8 cellular contexts compared by ENCODE assay signal in the genomic region with DNA sequence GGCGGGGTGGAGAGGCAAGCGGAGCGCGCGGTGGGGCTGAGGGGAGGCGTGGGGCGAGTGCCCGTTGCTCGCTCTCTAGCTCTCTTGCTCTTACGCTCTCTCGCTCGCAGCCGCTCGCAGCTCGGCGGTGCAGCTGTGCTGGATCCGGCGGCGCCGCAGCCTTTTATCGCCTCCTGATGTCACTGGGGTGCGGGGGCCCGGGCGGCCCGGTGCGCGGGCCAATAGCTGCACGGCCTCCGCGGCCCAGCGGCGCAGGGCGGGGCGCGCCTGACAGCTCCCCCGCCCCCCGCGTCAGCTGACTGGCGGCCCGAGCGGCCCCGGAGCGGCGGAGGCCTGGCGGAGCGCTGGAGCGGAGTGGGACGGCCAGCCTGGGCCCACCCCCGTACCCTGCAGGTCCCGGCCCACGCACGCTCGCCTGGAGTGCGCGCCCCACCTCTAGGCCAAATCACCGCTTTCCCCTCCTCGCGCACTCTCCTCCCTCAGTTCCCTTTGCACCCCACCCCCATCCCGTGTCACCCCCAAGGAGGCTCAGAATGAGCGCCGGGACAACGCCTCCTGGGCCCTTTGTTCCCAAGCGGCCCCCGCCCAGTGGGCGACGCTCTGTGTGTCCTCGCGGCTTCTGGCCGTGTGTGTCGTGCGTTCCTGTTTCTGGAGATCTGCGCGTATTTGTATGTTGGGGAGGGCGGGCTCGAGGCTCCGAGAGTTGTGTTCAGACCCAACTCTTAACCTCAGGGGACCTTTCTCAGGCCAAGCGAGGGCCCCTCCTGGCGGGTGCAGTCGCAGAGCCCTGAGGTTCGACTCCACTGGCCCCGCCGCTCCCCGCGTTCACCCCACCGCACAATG. TPM values are rescaled to one million over a fixed set of nuclear protein-coding genes. Genes with fewer than 3 reads are reported as not detected.
A peak's percentile ranks its signal among the peaks of the same experiment; 100 is the strongest.
DNase-seq lines count a peak whose midpoint lies in the region; FAIRE-seq and TF ChIP-seq lines count a peak whose summit lies in the region.

TSS of gene MAFB (minus strand) at position 137 of the 843 bp plus-strand sequence. CDS start 386 bp downstream, outside the sequence.

- peak within 1 kb of the TSS; percentile 99 for H3K4me2 ChIP-seq in SK-N-SH
- H3K4me2 ChIP-seq in smooth muscle cell = peak within 1 kb of the TSS; percentile 94

- H3K9me3 ChIP-seq in SK-N-SH = no peaks in the 10 kb centered on the region
- no peaks in the 10 kb centered on the region for H3K9me3 ChIP-seq in smooth muscle cell (replicated peaks; ENCODE audit: low read depth)

- H3K9me2 ChIP-seq in SK-N-SH = no peaks in the 10 kb centered on the region

- H2AFZ ChIP-seq in SK-N-SH (ENCODE audit: low read depth) (peak within 1 kb of the TSS; percentile 89), smooth muscle cell (ENCODE audit: low read depth) (peak within 1 kb of the TSS; percentile 88)

- H3K36me3 ChIP-seq in SK-N-SH (replicated peaks in 1 of 2; ENCODE audit: control insufficient read depth in 1 of 2, insufficient read depth in 2 of 2, low read length in 1 of 2) (no peaks in the 10 kb centered on the region), kidney epithelial cell (ENCODE audit: control insufficient read depth, insufficient read depth, low read length) (no peaks in the 10 kb centered on the region), smooth muscle cell (ENCODE audit: low read depth) (no peaks in the 10 kb centered on the region)

- 3% methylated on average over 27 of the region's 85 CpGs for WGBS in SK-N-SH (ENCODE audit: low lambda C conversion rate)
- 1% methylated on average over 68 of the region's 85 CpGs for WGBS in smooth muscle cell (ENCODE audit: low lambda C conversion rate)

- POLR2A ChIA-PET in SK-N-SH (lab: Yijun Ruan, JAX) = interaction anchor here (0.8 to 1.4 kb wide), 8 partner anchors 11 to 1577 kb away, joined by 3 to 5 read pairs (median 4); no protein-coding TSS in a partner anchor

- DNase-seq in C1 segment of cervical spinal cord (lab: John Stamatoyannopoulos, UW) = peak in 13 of 14 donors; percentile 49 to 97 (median 92)
- DNase-seq in GM19239 (ENCODE audit: insufficient read length, low spot score) = peak; percentile 44
- peak; percentile 98 for DNase-seq in HuH-7.5 (ENCODE audit: low spot score)
- DNase-seq in SK-N-SH = peak; percentile 98
- DNase-seq in choroid plexus epithelial cell (ENCODE audit: low read depth) = peak; percentile 96
- DNase-seq in kidney epithelial cell (ENCODE audit: low read depth) = peak; percentile 14
- DNase-seq in smooth muscle cell (lab: John Stamatoyannopoulos, UW; ENCODE audit: unreplicated experiment) = peak; percentile 88
- no peak for DNase-seq in urothelium cell line (ENCODE audit: low spot score)

- TF ChIP-seq RAD21 in SK-N-SH (IDR thresholded peaks at IDR 0.05; ENCODE audit: low read length) = no peak

- H3K79me2 ChIP-seq in SK-N-SH (ENCODE audit: insufficient read depth) (no peaks in the 10 kb centered on the region), smooth muscle cell (ENCODE audit: low read depth) (peaks cover 19% of the 10 kb centered on the region)

- FAIRE-seq in GM19239 (lab: Jason Lieb, UNC) (no peak), urothelium cell line (lab: Jason Lieb, UNC) (no peak)

- H3K9ac ChIP-seq in SK-N-SH (peak within 1 kb of the TSS; percentile 52; the same call in 1 of the 2 replicates), smooth muscle cell (ENCODE audit: low read depth) (peak within 1 kb of the TSS; percentile 61)

- CTCF ChIA-PET in SK-N-SH (lab: Yijun Ruan, JAX) = interaction anchor here (0.6 to 4.7 kb wide), 39 partner anchors 11 to 1639 kb away, joined by 3 to 46 read pairs (median 5); no protein-coding TSS in a partner anchor

- H3F3A ChIP-seq in SK-N-SH (replicated peaks; ENCODE audit: insufficient read depth) = no peaks in the 10 kb centered on the region
- no peaks in the 10 kb centered on the region for H3F3A ChIP-seq in smooth muscle cell (ENCODE audit: low read depth)

- H3K4me1 ChIP-seq in SK-N-SH (ENCODE audit: control insufficient read depth in 1 of 2, insufficient read depth in 2 of 2, low read depth in 1 of 2, low read length in 1 of 2) (peaks cover 0 to 11% of the 10 kb centered on the region in 2 experiments; a peak in 1 of 4 replicates), smooth muscle cell (ENCODE audit: low read depth) (peaks cover 17% of the 10 kb centered on the region)

- peak within 1 kb of the TSS in 1 of 2 experiments; percentile 85; a peak in 2 of 4 replicates for H3K27ac ChIP-seq in SK-N-SH (ENCODE audit: low read depth in 2 of 2, low read length in 1 of 2)
- H3K27ac ChIP-seq in smooth muscle cell (ENCODE audit: low read depth) = peak within 1 kb of the TSS; percentile 83

- TF ChIP-seq EP300 in SK-N-SH (IDR thresholded peaks at IDR 0.05; ENCODE audit: borderline replicate concordance in 1 of 2, low read depth in 1 of 2, low read length in 1 of 2) = no peak

- no peaks in the 10 kb centered on the region for H4K20me1 ChIP-seq in SK-N-SH (ENCODE audit: insufficient read depth)
- H4K20me1 ChIP-seq in smooth muscle cell (ENCODE audit: low read depth) = peaks cover 41% of the 10 kb centered on the region

- H3K27me3 ChIP-seq in SK-N-SH (ENCODE audit: insufficient read depth) (peaks cover 61% of the 10 kb centered on the region), kidney epithelial cell (ENCODE audit: control insufficient read depth, insufficient read depth, low read length) (peaks cover 82% of the 10 kb centered on the region), smooth muscle cell (ENCODE audit: low read depth) (peaks cover 46% of the 10 kb centered on the region)

- TF ChIP-seq CTCF in SK-N-SH (IDR thresholded peaks at IDR 0.05) (no peak), choroid plexus epithelial cell (conservative IDR thresholded peaks at IDR 0.05; ENCODE audit: low read depth, low read length) (no peak), kidney epithelial cell (IDR thresholded peaks at IDR 0.05; ENCODE audit: insufficient read depth, low read length, poor library complexity, severe bottlenecking) (no peak), smooth muscle cell (IDR thresholded peaks at IDR 0.05; ENCODE audit: borderline replicate concordance, insufficient read depth, poor library complexity, severe bottlenecking) (no peak)

- H3K4me3 ChIP-seq in SK-N-SH (ENCODE audit: low read depth in 2 of 2, low read length in 1 of 2) (peak within 1 kb of the TSS; percentile 55 to 77), choroid plexus epithelial cell (ENCODE audit: low read depth, low read length) (peak within 1 kb of the TSS; percentile 77), kidney epithelial cell (ENCODE audit: low read depth, low read length) (peak within 1 kb of the TSS; percentile 45), smooth muscle cell (peak within 1 kb of the TSS; percentile 67)

TF ChIP-seq in SK-N-SH, 30 proteins besides CTCF, POLR2A, EP300 and RAD21 (continues in another document):
- peak; percentile 16; the same call in 1 of the 2 replicates for TF ChIP-seq MXI1 (IDR thresholded peaks at IDR 0.05; ENCODE audit: low read depth, low read length)
- no peak for TF ChIP-seq FOXJ3 (CRISPR knock-in tag; IDR thresholded peaks at IDR 0.05)
- 0 out of 2 replicates have a peak, but pooled peaks have one; percentile 19 for TF ChIP-seq USF2 (IDR thresholded peaks at IDR 0.05; ENCODE audit: borderline replicate concordance, low read depth, low read length)
- no peak for TF ChIP-seq REST (IDR thresholded peaks at IDR 0.05; ENCODE audit: low read depth, low read length)
- TF ChIP-seq SIN3A (IDR thresholded peaks at IDR 0.05; ENCODE audit: borderline replicate concordance, low read depth, low read length) = peak; percentile 35; the same call in 1 of the 2 replicates
- TF ChIP-seq POLR2AphosphoS5 (IDR thresholded peaks at IDR 0.05; ENCODE audit: low read depth, low read length) = 0 out of 2 replicates have a peak, but pooled peaks have one; percentile 19
- TF ChIP-seq NRF1 (IDR thresholded peaks at IDR 0.05; ENCODE audit: low read depth, low read length) = peak; percentile 52

RNA-seq across cellular contexts. Expression of gene MAFB, which starts in this region (rescaled TPM):
- polyA plus RNA-seq in SK-N-SH (2012; rRNA removed) (0.05 and 0.08 TPM in 2 replicates), smooth muscle cell (14.4 and 24.0 TPM in 2 replicates)
- polyA plus RNA-seq in SK-N-SH (2012; cell fraction: cytosol; rRNA removed) = 0.08 TPM in 2 replicates
- polyA plus RNA-seq in SK-N-SH (2012; cell fraction: nucleus; rRNA removed) = 0.24 and 0.42 TPM in 2 replicates
- total RNA-seq in kidney epithelial cell (3.5 and 5.2 TPM in 2 replicates), smooth muscle cell (15.7 and 16.3 TPM in 2 replicates)

Comparison
In these comparisons a context has a peak if more than half of its experiments do, and no peak if none do; other contexts are left out.
1. RNA of gene MAFB (polyA plus RNA-seq): 14.4 to 24.0 TPM in smooth muscle cell; 0.05 to 0.42 TPM in SK-N-SH; every median in the first group is over 10 times any median in the second.
2. Peak in DNase-seq, H3K4me3 ChIP-seq, H3K9ac ChIP-seq and H3K4me2 ChIP-seq in SK-N-SH; RNA of the gene not detected or under 1 TPM.
3. Peak in every context shown above with its lines, with median percentiles within 50 percentile points of each other: H3K4me3 ChIP-seq.